In genomic region chr6:83847179-83847578, GRCh38 we compare ENCODE assay signal across 13 cellular contexts. TPM values are rescaled to one million over a fixed set of nuclear protein-coding genes. Genes with fewer than 3 reads are reported as not detected.
DNase-seq lines count a peak whose midpoint lies in the region; ATAC-seq and TF ChIP-seq lines count a peak whose summit lies in the region.
"Had no signal": no experiment of that assay in that cellular context is flagged by ENCODE, and none has a peak within 500 bp of the region (broad histone marks: within the 10 kb centered on the region; RNA-seq: fewer than 3 reads in every experiment).

No MANE protein-coding gene starts in this region.

- peaks cover 31% of the 10 kb centered on the region for H3K27me3 Mint-ChIP-seq in activated CD8-positive, alpha-beta T cell treated with anti-CD3 and anti-CD28 coated beads for 36 hours
- peaks cover 29% of the 10 kb centered on the region for H3K27me3 Mint-ChIP-seq in activated CD8-positive, alpha-beta T cell treated with anti-CD3 and anti-CD28 coated beads, Interleukin-2, amount 10 ng/mL, durations not matched to agents 7 days and 5 days (ENCODE audit: low read depth)

- no peak overlapping the region for H3K4me2 ChIP-seq in Karpas-422 (ENCODE audit: low read depth, low read length, poor library complexity, severe bottlenecking)

- H3K4me3 ChIP-seq in Karpas-422 (ENCODE audit: low read length), result no peak overlapping the region
- H3K4me3 ChIP-seq: right atrium auricular region, upper lobe of left lung had no signal

- TF ChIP-seq CTCF in activated CD8-positive, alpha-beta T cell treated with anti-CD3 and anti-CD28 coated beads for 36 hours (IDR thresholded peaks at IDR 0.05), result no peak

- no peaks in the 10 kb centered on the region for H3K9me2 ChIP-seq in Karpas-422 (replicated peaks; ENCODE audit: insufficient read depth, low read length)

- H3K36me3 ChIP-seq in Karpas-422 (ENCODE audit: insufficient read depth, low read length), result no peaks in the 10 kb centered on the region
- H3K36me3 ChIP-seq: right atrium auricular region, upper lobe of left lung had no signal

- intact Hi-C loops in activated CD8-positive, alpha-beta T cell treated with anti-CD3 and anti-CD28 coated beads for 36 hours (cut with micrococcal nuclease), result no loop called here

- H2AFZ ChIP-seq in Karpas-422 (ENCODE audit: low read length), result no peak overlapping the region

- no peaks in the 10 kb centered on the region for H3K4me1 Mint-ChIP-seq in activated CD8-positive, alpha-beta T cell treated with anti-CD3 and anti-CD28 coated beads for 36 hours (ENCODE audit: low read depth)
- H3K4me1 Mint-ChIP-seq in activated CD8-positive, alpha-beta T cell treated with anti-CD3 and anti-CD28 coated beads, Interleukin-2, amount 10 ng/mL, durations not matched to agents 7 days and 5 days (ENCODE audit: low read depth), result no peaks in the 10 kb centered on the region

- H4K20me1 ChIP-seq in Karpas-422 (ENCODE audit: insufficient read depth, low read depth, low read length), result no peaks in the 10 kb centered on the region

- no peaks in the 10 kb centered on the region for H3K79me2 ChIP-seq in Karpas-422 (ENCODE audit: low read length)

- H3K36me3 Mint-ChIP-seq in activated CD8-positive, alpha-beta T cell treated with anti-CD3 and anti-CD28 coated beads for 36 hours (ENCODE audit: low read depth), result no peaks in the 10 kb centered on the region
- no peaks in the 10 kb centered on the region for H3K36me3 Mint-ChIP-seq in activated CD8-positive, alpha-beta T cell treated with anti-CD3 and anti-CD28 coated beads, Interleukin-2, amount 10 ng/mL, durations not matched to agents 7 days and 5 days (ENCODE audit: low read depth)

- H3K27ac ChIP-seq in Karpas-422 (ENCODE audit: low read length), result no peak overlapping the region
- H3K27ac ChIP-seq: right atrium auricular region, upper lobe of left lung had no signal

- no peaks in the 10 kb centered on the region for H3K9me3 ChIP-seq in Karpas-422 (ENCODE audit: low read length)
- H3K9me3 ChIP-seq: right atrium auricular region, upper lobe of left lung had no signal

- CTCF ChIA-PET in activated CD8-positive, alpha-beta T cell treated with anti-CD3 and anti-CD28 coated beads for 36 hours (lab: Charles Lee), result no interaction called here
- CTCF ChIA-PET in activated CD8-positive, alpha-beta T cell treated with anti-CD3 and anti-CD28 coated beads, Interleukin-2, amount 10 ng/mL, durations not matched to agents 7 days and 5 days (lab: Charles Lee), result no interaction called here

- no peak overlapping the region for H3K27ac Mint-ChIP-seq in activated CD8-positive, alpha-beta T cell treated with anti-CD3 and anti-CD28 coated beads for 36 hours
- no peak overlapping the region for H3K27ac Mint-ChIP-seq in activated CD8-positive, alpha-beta T cell treated with anti-CD3 and anti-CD28 coated beads, Interleukin-2, amount 10 ng/mL, durations not matched to agents 7 days and 5 days

- peak; percentile 56 for ATAC-seq in activated CD8-positive, alpha-beta T cell treated with anti-CD3 and anti-CD28 coated beads for 36 hours
- no peak for ATAC-seq in activated CD8-positive, alpha-beta T cell treated with anti-CD3 and anti-CD28 coated beads, Interleukin-2, amount 10 ng/mL, durations not matched to agents 7 days and 5 days
- peak; percentile 96 for ATAC-seq in GM21529 (IDR thresholded peaks at IDR 0.05; ENCODE audit: unreplicated experiment)
- ATAC-seq in HG03108 (IDR thresholded peaks at IDR 0.05; ENCODE audit: unreplicated experiment), result peak; percentile 67

- H3K27me3 ChIP-seq in Karpas-422 (ENCODE audit: low read length), result no peaks in the 10 kb centered on the region

- no peaks in the 10 kb centered on the region for H3K9me3 Mint-ChIP-seq in activated CD8-positive, alpha-beta T cell treated with anti-CD3 and anti-CD28 coated beads for 36 hours
- H3K9me3 Mint-ChIP-seq in activated CD8-positive, alpha-beta T cell treated with anti-CD3 and anti-CD28 coated beads, Interleukin-2, amount 10 ng/mL, durations not matched to agents 7 days and 5 days (ENCODE audit: insufficient read depth), result no peaks in the 10 kb centered on the region

- H3K4me1 ChIP-seq in Karpas-422 (ENCODE audit: low read length), result no peaks in the 10 kb centered on the region; the same call in 1 of the 2 replicates
- H3K4me1 ChIP-seq: right atrium auricular region, upper lobe of left lung had no signal

- no peak for DNase-seq in activated CD8-positive, alpha-beta T cell treated with anti-CD3 and anti-CD28 coated beads for 36 hours
- DNase-seq in activated CD8-positive, alpha-beta T cell treated with anti-CD3 and anti-CD28 coated beads, Interleukin-2, amount 10 ng/mL, durations not matched to agents 7 days and 5 days, result no peak
- DNase-seq in kidney tubule cell (ENCODE audit: low spot score) (peak; percentile 55), UCSD-AML1 (lab: John Stamatoyannopoulos, UW; ENCODE audit: unreplicated experiment) (no peak), NCI-H82 (lab: John Stamatoyannopoulos, UW) (no peak), Karpas-422 (no peak)
- DNase-seq: NCI-H1436 treated with DMSO at 0.1 percent for 48 hours, T-helper 1 cell, upper lobe of left lung had no signal

- H3K4me3 Mint-ChIP-seq in activated CD8-positive, alpha-beta T cell treated with anti-CD3 and anti-CD28 coated beads for 36 hours, result no peak overlapping the region
- H3K4me3 Mint-ChIP-seq in activated CD8-positive, alpha-beta T cell treated with anti-CD3 and anti-CD28 coated beads, Interleukin-2, amount 10 ng/mL, durations not matched to agents 7 days and 5 days, result no peak overlapping the region

- H3K9ac ChIP-seq in Karpas-422 (ENCODE audit: low read length), result no peak overlapping the region

- POLR2A ChIA-PET in activated CD8-positive, alpha-beta T cell treated with anti-CD3 and anti-CD28 coated beads for 36 hours (lab: Charles Lee), result no interaction called here
- POLR2A ChIA-PET in activated CD8-positive, alpha-beta T cell treated with anti-CD3 and anti-CD28 coated beads, Interleukin-2, amount 10 ng/mL, durations not matched to agents 7 days and 5 days (lab: Charles Lee), result no interaction called here

RNA-seq across cellular contexts. Expression of gene RIPPLY2, which starts 6.0 kb away (rescaled TPM):
- not detected for total RNA-seq in activated CD8-positive, alpha-beta T cell treated with anti-CD3 and anti-CD28 coated beads for 36 hours
- not detected for total RNA-seq in activated CD8-positive, alpha-beta T cell treated with anti-CD3 and anti-CD28 coated beads, Interleukin-2, amount 10 ng/mL, durations not matched to agents 7 days and 5 days
- total RNA-seq in Karpas-422 (2014; rRNA removed; shearing (Covaris generic); ENCODE audit: low replicate concordance), result not detected in 2 replicates
- total RNA-seq: activated CD8-positive, alpha-beta memory T cell treated with anti-CD3 and anti-CD28 coated beads for 36 hours; right atrium auricular region; upper lobe of left lung had no signal

RNA-seq across cellular contexts. Expression of gene CYB5R4, which starts 12.3 kb away (rescaled TPM):
- 10 to 100 TPM; 26.9 to 27.0 TPM for total RNA-seq in activated CD8-positive, alpha-beta T cell treated with anti-CD3 and anti-CD28 coated beads for 36 hours
- total RNA-seq in activated CD8-positive, alpha-beta T cell treated with anti-CD3 and anti-CD28 coated beads, Interleukin-2, amount 10 ng/mL, durations not matched to agents 7 days and 5 days, result 10 to 100 TPM; 29.2 to 30.8 TPM
- 15.1 and 37.0 TPM in 2 replicates for total RNA-seq in Karpas-422 (2014; rRNA removed; shearing (Covaris generic); ENCODE audit: low replicate concordance)
